8 cellular contexts compared by ENCODE assay signal in genomic region chr14:30610719-30611388, GRCh38. TPM values are rescaled to one million over a fixed set of nuclear protein-coding genes. Genes with fewer than 3 reads are reported as not detected.
A peak's percentile ranks its signal among the peaks of the same experiment; 100 is the strongest.
DNase-seq lines count a peak whose midpoint lies in the region; ATAC-seq and TF ChIP-seq lines count a peak whose summit lies in the region.

No MANE protein-coding gene starts in this region.

- H3K27ac ChIP-seq in brain microvascular endothelial cell (no peak overlapping the region), left lung (no peak overlapping the region)

- DNase-seq in AG08396 (ENCODE audit: low spot score) = peak; percentile 31
- DNase-seq in NCI-H2227 (lab: John Stamatoyannopoulos, UW; ENCODE audit: unreplicated experiment) = peak; percentile 21
- DNase-seq in brain microvascular endothelial cell = peak; percentile 70
- DNase-seq in left lung = peak in 1 of 2 donors; percentile 74
- DNase-seq in stimulated activated CD4-positive, alpha-beta T cell treated with anti-CD3 and anti-CD28 coated beads, Interleukin-12 subunit alpha, Interleukin-12 subunit beta, amount 100 ng/mL, for 4 hours = no peak

- no peak overlapping the region for H3K4me3 ChIP-seq in brain microvascular endothelial cell (ENCODE audit: low read depth, low read length)
- no peak overlapping the region for H3K4me3 ChIP-seq in left lung

- TF ChIP-seq CTCF in brain microvascular endothelial cell (IDR thresholded peaks at IDR 0.05; ENCODE audit: low read depth, low read length, missing control alignments) (peak; percentile 62), left lung (IDR thresholded peaks at IDR 0.05) (no peak)

- in situ Hi-C loops in brain microvascular endothelial cell (cut with HindIII; ENCODE audit: low pct_ligation_motif_present, low sequenced_read_pairs) = no loop called here

- no peaks in the 10 kb centered on the region for H3K9me3 ChIP-seq in left lung

- intact Hi-C loops in left lung (cut with DNase I) = no loop called here

- peaks cover 0 to 10% of the 10 kb centered on the region in 2 donors for H3K4me1 ChIP-seq in left lung

- H3K27me3 ChIP-seq in brain microvascular endothelial cell (replicated peaks) (no peaks in the 10 kb centered on the region), left lung (no peaks in the 10 kb centered on the region)

- ATAC-seq in GM21786 (IDR thresholded peaks at IDR 0.05; ENCODE audit: unreplicated experiment) = peak; percentile 53
- peak; percentile 90 for ATAC-seq in left lung
- ATAC-seq in GM21825 (IDR thresholded peaks at IDR 0.05; ENCODE audit: unreplicated experiment) = no peak
- no peak for ATAC-seq in HG03460 (IDR thresholded peaks at IDR 0.05; ENCODE audit: unreplicated experiment)

- H3K36me3 ChIP-seq in brain microvascular endothelial cell (replicated peaks) (peaks cover 4% of the 10 kb centered on the region), left lung (peaks cover 0 to 11% of the 10 kb centered on the region in 2 donors)

RNA-seq across cellular contexts. Expression of gene SCFD1, which starts 11.3 kb away (rescaled TPM):
- 10 to 100 TPM; 74.5 to 85.7 TPM for total RNA-seq in left lung

RNA-seq across cellular contexts. Expression of gene G2E3, which starts 51.9 kb away (rescaled TPM):
- 10 to 100 TPM; 16.8 to 17.5 TPM for total RNA-seq in left lung

Comparison
In these comparisons a context has a peak if more than half of its experiments do, and no peak if none do; other contexts are left out.
1. ATAC-seq: peak in GM21786 (single experiment) and left lung (single experiment); none in GM21825 (single experiment) and HG03460 (single experiment).